Comparison of ENCODE assay signal across 9 cellular contexts in genomic region chr9:109182940-109183798, GRCh38. TPM values are rescaled to one million over a fixed set of nuclear protein-coding genes. Genes with fewer than 3 reads are reported as not detected.
DNase-seq lines count a peak whose midpoint lies in the region; ATAC-seq, FAIRE-seq and TF ChIP-seq lines count a peak whose summit lies in the region.
"Had no signal": no experiment of that assay in that cellular context is flagged by ENCODE, and none has a peak within 500 bp of the region (broad histone marks: within the 10 kb centered on the region; RNA-seq: fewer than 3 reads in every experiment).

No MANE protein-coding gene starts in this region.

- no peaks in the 10 kb centered on the region for H3K4me1 Mint-ChIP-seq in activated T-helper 17 cell treated with anti-CD3 and anti-CD28 coated beads, Interleukin-2, amount 50 U/mL, for 72 hours

- H4K20me1 ChIP-seq in GM12878 (ENCODE audit: control insufficient read depth, insufficient read depth) (no peaks in the 10 kb centered on the region), HepG2 (ENCODE audit: insufficient read depth, low read length) (no peaks in the 10 kb centered on the region)

- no peak for TF ChIP-seq POLR2A in GM12878 (IDR thresholded peaks at IDR 0.05; ENCODE audit: low read depth, low read length)
- TF ChIP-seq POLR2A in HepG2 (IDR thresholded peaks at IDR 0.05; ENCODE audit: insufficient read depth in 1 of 2, low read depth in 2 of 2, low read length in 2 of 2) = no peak

- peak; percentile 50 for TF ChIP-seq RAD21 in GM12878 (IDR thresholded peaks at IDR 0.05; ENCODE audit: insufficient read depth, low read depth, low read length)
- peak; percentile 75 for TF ChIP-seq RAD21 in HepG2 (CRISPR knock-in tag; IDR thresholded peaks at IDR 0.05)

- POLR2A ChIA-PET in GM10248 (lab: Yijun Ruan, JAX) = no interaction called here
- POLR2A ChIA-PET in GM12878 (lab: Charles Lee) = no interaction called here
- POLR2A ChIA-PET in HepG2 (lab: Yijun Ruan, JAX) = interaction anchor here (0.8 to 1.5 kb wide), 10 partner anchors 64 to 163 kb away, joined by 3 to 5 read pairs (median 4); partner anchors contain the start of genes EPB41L4B and TMEM245

- 32% methylated on average over 13 of the region's 13 CpGs for WGBS in GM12878 (ENCODE audit: insufficient coverage, insufficient replicate concordance, low lambda C conversion rate, missing lambda C conversion rate)
- WGBS in HepG2 (ENCODE audit: low lambda C conversion rate) = 2% methylated on average over 8 of the region's 13 CpGs

- H3K36me3 Mint-ChIP-seq in activated T-helper 17 cell treated with anti-CD3 and anti-CD28 coated beads, Interleukin-2, amount 50 U/mL, for 72 hours (ENCODE audit: low read depth) = no peaks in the 10 kb centered on the region

- H3K9me3 ChIP-seq in GM12878 (replicated peaks; ENCODE audit: control insufficient read depth, insufficient read depth, low read length) (no peaks in the 10 kb centered on the region), HepG2 (ENCODE audit: low read length) (no peaks in the 10 kb centered on the region)
- H3K9me3 ChIP-seq: HAP-1 had no signal

- intact Hi-C loops in GM12878 (cut with micrococcal nuclease; ENCODE audit: unreplicated experiment) (loop anchor here (5.0 kb wide), 1 partner anchor 139 kb away; the partner anchor contains the start of gene EPB41L4B), HepG2 (cut with micrococcal nuclease; ENCODE audit: unreplicated experiment) (loop anchor here (2.0 to 5.0 kb wide), 7 partner anchors 50 to 218 kb away; partner anchors contain the start of gene EPB41L4B)

- CTCF ChIA-PET in GM10248 (lab: Yijun Ruan, JAX) = interaction anchor here (0.7 to 2.5 kb wide), 24 partner anchors 9 to 334 kb away, joined by 3 to 15 read pairs (median 4); partner anchors contain the start of gene TMEM245
- CTCF ChIA-PET in GM12878 (lab: Yijun Ruan, JAX) = interaction anchor here (0.6 to 2.6 kb wide), 10 partner anchors 9 to 286 kb away, joined by 3 to 13 read pairs (median 4); no protein-coding TSS in a partner anchor
- CTCF ChIA-PET in HepG2 (lab: Yijun Ruan, JAX; ENCODE audit: low intra/inter-chr PET ratio, low total read pairs) = interaction anchor here (0.9 to 2.8 kb wide), 4 partner anchors 85 to 218 kb away, joined by 3 to 14 read pairs (median 9); partner anchors contain the start of gene EPB41L4B

- peaks cover 9% of the 10 kb centered on the region for H3K4me1 ChIP-seq in GM12878 (ENCODE audit: control insufficient read depth, insufficient read depth, low read length)
- peaks cover 44% of the 10 kb centered on the region for H3K4me1 ChIP-seq in HepG2 (ENCODE audit: insufficient read depth, low read length)

- H3K4me3 Mint-ChIP-seq in activated T-helper 17 cell treated with anti-CD3 and anti-CD28 coated beads, Interleukin-2, amount 50 U/mL, for 72 hours = no peak overlapping the region

- DNase-seq in A172 (ENCODE audit: low spot score) = peak; percentile 43
- peak; percentile 50 for DNase-seq in GM10248 (ENCODE audit: extremely low spot score)
- DNase-seq in GM12878 (ENCODE audit: low read depth, low spot score) = no peak
- peak; percentile 81 for DNase-seq in HepG2 (ENCODE audit: low spot score)
- no peak for DNase-seq in NOMO-1 treated with DMSO at 0.1 percent for 48 hours (lab: John Stamatoyannopoulos, UW; ENCODE audit: unreplicated experiment)
- DNase-seq in activated T-cell treated with anti-CD3 and anti-CD28 coated beads for 4 hours = no peak

- H3K9ac ChIP-seq in GM12878 (ENCODE audit: control insufficient read depth, insufficient read depth, low read length) (no peak overlapping the region), HepG2 (ENCODE audit: insufficient read depth, low read depth, low read length) (peak overlapping the region; percentile 31)

- H3K4me3 ChIP-seq in GM12878 = no peak overlapping the region
- peak overlapping the region; percentile 31 to 70 (median 51) for H3K4me3 ChIP-seq in HepG2 (replicated peaks in 1 of 3; ENCODE audit: insufficient read depth in 1 of 3, low read depth in 2 of 3, low read length in 3 of 3)
- H3K4me3 ChIP-seq: HAP-1 had no signal

- in situ Hi-C loops in GM12878 (cut with MboI) (no loop called here), HepG2 (cut with HindIII; ENCODE audit: extremely low pct_ligation_motif_present, low pct_unique_long_range_greater_than_20kb) (loop anchor here (25.0 kb wide), 1 partner anchor 329 kb away; no protein-coding TSS in a partner anchor)

- no peaks in the 10 kb centered on the region for H3K9me3 Mint-ChIP-seq in activated T-helper 17 cell treated with anti-CD3 and anti-CD28 coated beads, Interleukin-2, amount 50 U/mL, for 72 hours

- no peaks in the 10 kb centered on the region for H3K36me3 ChIP-seq in GM12878 (ENCODE audit: control insufficient read depth in 2 of 2, insufficient read depth in 2 of 2, low read length in 1 of 2)
- H3K36me3 ChIP-seq in HepG2 (replicated peaks in 1 of 2; ENCODE audit: control insufficient read depth in 1 of 2, insufficient read depth in 2 of 2, low read length in 2 of 2) = no peaks in the 10 kb centered on the region
- H3K36me3 ChIP-seq: HAP-1 had no signal

- no TSS peak for BruUV-seq in GM12878 (replicated peaks; lab: Mats Ljungman, UMichigan)
- no TSS peak for BruUV-seq in HepG2 (replicated peaks; lab: Mats Ljungman, UMichigan)

- TF ChIP-seq EP300 in GM12878 (IDR thresholded peaks at IDR 0.05; ENCODE audit: borderline replicate concordance in 1 of 2, control insufficient read depth in 1 of 2, low read depth in 2 of 2, low read length in 2 of 2) (no peak), HepG2 (IDR thresholded peaks at IDR 0.05; ENCODE audit: low read depth in 2 of 2, low read length in 2 of 2) (no peak), HepG2 (CRISPR knock-in tag; IDR thresholded peaks at IDR 0.05; ENCODE audit: borderline replicate concordance) (no peak)

- H3K27ac Mint-ChIP-seq in activated T-helper 17 cell treated with anti-CD3 and anti-CD28 coated beads, Interleukin-2, amount 50 U/mL, for 72 hours = no peak overlapping the region

- peak; percentile 52 for TF ChIP-seq CTCF in GM10248 (IDR thresholded peaks at IDR 0.05; ENCODE audit: control extremely low read depth, extremely low read depth, low read depth, missing control alignments)
- TF ChIP-seq CTCF in LNCAP (IDR thresholded peaks at IDR 0.05) = peak; percentile 65
- peak; percentile 46 to 64 (median 54) for TF ChIP-seq CTCF in GM12878 (IDR thresholded peaks at IDR 0.05 in 2 of 3, conservative IDR thresholded peaks at IDR 0.05 in 1 of 3; ENCODE audit: control insufficient read depth in 2 of 3, extremely low read depth in 1 of 3, insufficient read depth in 1 of 3, low read depth in 3 of 3, low read length in 3 of 3)
- peak; percentile 78 for TF ChIP-seq CTCF in HepG2 (CRISPR knock-in tag; IDR thresholded peaks at IDR 0.05)

- H3K27me3 ChIP-seq in GM12878 (replicated peaks in 1 of 2; ENCODE audit: control insufficient read depth in 2 of 2, insufficient read depth in 2 of 2, low read length in 1 of 2) (peaks cover 2 to 3% of the 10 kb centered on the region in 2 experiments; a peak in 1 of 4 replicates), HepG2 (ENCODE audit: control insufficient read depth in 1 of 2, insufficient read depth in 2 of 2, low read length in 2 of 2) (0 out of 5 replicates have a peak, but pooled peaks cover 0 to 2% of the 10 kb centered on the region in 2 experiments)

- H2AFZ ChIP-seq in GM12878 (ENCODE audit: control insufficient read depth, low read depth, low read length) = no peak overlapping the region
- H2AFZ ChIP-seq in HepG2 (ENCODE audit: low read length) = peak overlapping the region; percentile 78

- SMC1A ChIA-PET in GM12878 (lab: Charles Lee; ENCODE audit: uncharacterized antibody, unreplicated experiment) = interaction anchor here (1.3 to 1.7 kb wide), 2 partner anchors 9 to 287 kb away, joined by 4 to 5 read pairs; no protein-coding TSS in a partner anchor

- FAIRE-seq in GM12878 (lab: Jason Lieb, UNC) = no peak
- peak; percentile 92 for FAIRE-seq in HepG2 (lab: Jason Lieb, UNC)

- peaks cover 11% of the 10 kb centered on the region for H3K27me3 Mint-ChIP-seq in activated T-helper 17 cell treated with anti-CD3 and anti-CD28 coated beads, Interleukin-2, amount 50 U/mL, for 72 hours

- H3K79me2 ChIP-seq in GM12878 (ENCODE audit: control insufficient read depth, insufficient read depth, low read length) = no peaks in the 10 kb centered on the region
- no peaks in the 10 kb centered on the region for H3K79me2 ChIP-seq in HepG2 (ENCODE audit: insufficient read depth, low read length)

- RAD21 ChIA-PET in GM12878 (lab: Charles Lee; ENCODE audit: unreplicated experiment) = interaction anchor here (1.5 to 2.1 kb wide), 3 partner anchors 229 to 287 kb away, joined by 4 to 8 read pairs (median 6); no protein-coding TSS in a partner anchor

- H3K27ac ChIP-seq in GM12878 (ENCODE audit: control insufficient read depth, insufficient read depth) (no peak overlapping the region), HepG2 (ENCODE audit: extremely low read length, insufficient read depth, low read length) (peak overlapping the region; percentile 19)

- ATAC-seq in GM12878 = peak; percentile 84
- peak; percentile 94 for ATAC-seq in HepG2
- ATAC-seq in activated T-helper 17 cell treated with anti-CD3 and anti-CD28 coated beads, Interleukin-2, amount 50 U/mL, for 72 hours (replicated peaks) = no peak

- H3K4me2 ChIP-seq in GM12878 (ENCODE audit: control insufficient read depth, insufficient read depth) (no peak overlapping the region), HepG2 (ENCODE audit: low read depth, low read length) (peak overlapping the region; percentile 84)

RNA-seq across cellular contexts. Expression of gene FRRS1L, which starts 16.1 kb away (rescaled TPM):
- not detected in 2 replicates for total RNA-seq in A172 (2014; rRNA removed; shearing (Covaris generic))
- total RNA-seq in GM12878 (2013; cell fraction: nucleolus; rRNA removed) = not detected in 2 replicates
- total RNA-seq in GM12878 (2014; rRNA removed) = under 0.01 TPM in 1 of 2 replicates, not detected in the other
- total RNA-seq in GM12878 (2014; rRNA removed; fragmentation: Illumina TruSeq; extraction: Trizol) = not detected in 2 replicates
- total RNA-seq in GM12878 (2021) = not detected in 2 replicates
- not detected for polyA plus RNA-seq in GM12878 (2011; ENCODE audit: low read depth)
- polyA plus RNA-seq in GM12878 (2011; rRNA removed) = not detected in 2 replicates
- polyA plus RNA-seq in GM12878 (2011; cell fraction: cytosol; rRNA removed) = under 0.01 TPM in 1 of 2 replicates, not detected in the other
- polyA plus RNA-seq in GM12878 (2011; cell fraction: nucleus; rRNA removed) = not detected in 2 replicates
- polyA plus RNA-seq in GM12878 (2012) = not detected in 2 replicates
- not detected in 2 replicates for polyA plus RNA-seq in GM12878 (2014; fragmentation: Illumina TruSeq; extraction: Trizol)
- not detected for polyA plus RNA-seq in GM12878 (2014; fragmentation: Nextera tagmentation; extraction: Ambion mirVana)
- polyA plus RNA-seq in GM12878 (2014; rRNA removed) = not detected in 2 replicates
- not detected for polyA plus RNA-seq in GM12878 (2016; fragmentation: Nextera tagmentation; extraction: Ambion mirVana)
- polyA minus RNA-seq in GM12878 (2011; rRNA and poly(A)+ RNA removed) = not detected in 2 replicates
- not detected in 2 replicates for polyA minus RNA-seq in GM12878 (2011; cell fraction: cytosol; rRNA and poly(A)+ RNA removed)
- not detected in 2 replicates for polyA minus RNA-seq in GM12878 (2011; cell fraction: nucleus; rRNA and poly(A)+ RNA removed)
- total RNA-seq in HepG2 (2016; rRNA removed; fragmentation: Illumina TruSeq; extraction: Trizol) = 0.02 TPM in 1 of 2 replicates, not detected in the other
- total RNA-seq in HepG2 (2016; cell fraction: cytosol; rRNA removed; fragmentation: Illumina TruSeq; extraction: Trizol; ENCODE audit: low read depth) = 0.61 and 0.71 TPM in 2 replicates
- total RNA-seq in HepG2 (2016; cell fraction: insoluble cytoplasmic fraction; rRNA removed; fragmentation: Illumina TruSeq; extraction: Trizol) = 0.04 TPM in 1 of 2 replicates, not detected in the other
- total RNA-seq in HepG2 (2016; cell fraction: membrane; rRNA removed; fragmentation: Illumina TruSeq; extraction: Trizol) = 0.07 and 0.09 TPM in 2 replicates
- total RNA-seq in HepG2 (2016; cell fraction: nucleus; rRNA removed; fragmentation: Illumina TruSeq; extraction: Trizol) = not detected in 2 replicates
- polyA plus RNA-seq in HepG2 (2011; rRNA removed) = 0.01 and 0.03 TPM in 2 replicates
- polyA plus RNA-seq in HepG2 (2011; cell fraction: cytosol; rRNA removed) = 0.01 and 0.04 TPM in 2 replicates
- 0.03 TPM in 1 of 2 replicates, not detected in the other for polyA plus RNA-seq in HepG2 (2011; cell fraction: nucleus; rRNA removed)
- 0.01 TPM in 2 replicates for polyA plus RNA-seq in HepG2 (2012)
- 0.27 and 0.28 TPM in 2 replicates for polyA plus RNA-seq in HepG2 (2016; cell fraction: cytosol; fragmentation: Illumina TruSeq; extraction: Trizol; ENCODE audit: low read depth)
- not detected in 2 replicates for polyA plus RNA-seq in HepG2 (2016; cell fraction: insoluble cytoplasmic fraction; fragmentation: Illumina TruSeq; extraction: Trizol; ENCODE audit: low read depth)
- 0.03 and 0.06 TPM in 2 replicates for polyA plus RNA-seq in HepG2 (2016; cell fraction: membrane; fragmentation: Illumina TruSeq; extraction: Trizol; ENCODE audit: low read depth)
- polyA plus RNA-seq in HepG2 (2016; cell fraction: nucleus; fragmentation: Illumina TruSeq; extraction: Trizol; ENCODE audit: insufficient read depth, low read depth) = not detected in 2 replicates
- polyA minus RNA-seq in HepG2 (2011; rRNA and poly(A)+ RNA removed; ENCODE audit: low replicate concordance) = 0.04 TPM in 1 of 2 replicates, not detected in the other
- polyA minus RNA-seq in HepG2 (2011; cell fraction: cytosol; rRNA and poly(A)+ RNA removed) = 0.09 and 0.20 TPM in 2 replicates
- 0.12 TPM in 1 of 2 replicates, not detected in the other for polyA minus RNA-seq in HepG2 (2011; cell fraction: nucleus; rRNA and poly(A)+ RNA removed)
- not detected for total RNA-seq in activated T-helper 17 cell treated with anti-CD3 and anti-CD28 coated beads, Interleukin-2, amount 50 U/mL, for 72 hours

Comparison
In these comparisons a context has a peak if more than half of its experiments do, and no peak if none do; other contexts are left out.
1. DNase-seq: peak in A172 (single experiment), GM10248 (single experiment) and HepG2 (single experiment); none in GM12878 (single experiment), NOMO-1 treated with DMSO at 0.1 percent for 48 hours (single experiment) and activated T-cell treated with anti-CD3 and anti-CD28 coated beads for 4 hours (single experiment).
2. Peak in every context shown above with its lines, with median percentiles within 50 percentile points of each other: CTCF ChIP-seq.